14 cellular contexts compared by ENCODE assay signal in genomic region chr5:95102080-95102479, GRCh38.
DNase-seq lines count a peak whose midpoint lies in the region; ATAC-seq and TF ChIP-seq lines count a peak whose summit lies in the region.
"Had no signal": no experiment of that assay in that cellular context is flagged by ENCODE, and none has a peak within 500 bp of the region (broad histone marks: within the 10 kb centered on the region; RNA-seq: fewer than 3 reads in every experiment).

No MANE protein-coding gene starts in this region.

- no peaks in the 10 kb centered on the region for H3K9me3 ChIP-seq in WERI-Rb-1 (ENCODE audit: severe bottlenecking)

- H3K4me3 Mint-ChIP-seq in mesothelial cell of epicardium: no peak overlapping the region

- peaks cover 4% of the 10 kb centered on the region for H3K9me3 Mint-ChIP-seq in mesothelial cell of epicardium

- no peaks in the 10 kb centered on the region for H3K27me3 ChIP-seq in WERI-Rb-1 (ENCODE audit: insufficient read depth, low read depth, severe bottlenecking)

- no peaks in the 10 kb centered on the region for H3K36me3 Mint-ChIP-seq in mesothelial cell of epicardium

- TF ChIP-seq CTCF in WERI-Rb-1 (IDR thresholded peaks at IDR 0.05; ENCODE audit: low read depth, low read length): no peak
- TF ChIP-seq CTCF in mesothelial cell of epicardium (IDR thresholded peaks at IDR 0.05; ENCODE audit: unreplicated experiment): no peak

- ATAC-seq in GM21381 (IDR thresholded peaks at IDR 0.05; ENCODE audit: unreplicated experiment) (peak; percentile 23), HG03342 (IDR thresholded peaks at IDR 0.05; ENCODE audit: unreplicated experiment) (peak; percentile 22)
- ATAC-seq: HCT116, left lobe of liver had no signal

- peak; percentile 46 for DNase-seq in G401 (ENCODE audit: low spot score)
- DNase-seq in WERI-Rb-1: peak; percentile 20
- DNase-seq in mesothelial cell of epicardium (ENCODE audit: low spot score in 2 of 2, unreplicated experiment in 2 of 2): no peak
- DNase-seq in NCI-H748 (lab: John Stamatoyannopoulos, UW; ENCODE audit: unreplicated experiment): no peak
- no peak for DNase-seq in activated CD4-positive, CD25-positive, alpha-beta regulatory T cell (lab: John Stamatoyannopoulos, UW)
- no peak for DNase-seq in stimulated activated CD4-positive, alpha-beta T cell treated with anti-CD3 and anti-CD28 coated beads, Interleukin-4, amount 100 ng/mL, for 1 hour
- DNase-seq: activated gamma-delta T cell; DMS79 treated with DMSO at 0.1 percent for 48 hours; NCI-H1105; stimulated activated CD4-positive, alpha-beta T cell treated with anti-CD3 and anti-CD28 coated beads, Interleukin-15, amount 100 ng/mL, for 24 hours had no signal

- no peak overlapping the region for H3K27ac Mint-ChIP-seq in mesothelial cell of epicardium

- in situ Hi-C loops in G401 (cut with HindIII; ENCODE audit: low sequenced_read_pairs): no loop called here

- H3K36me3 ChIP-seq in WERI-Rb-1: no peaks in the 10 kb centered on the region

- no peaks in the 10 kb centered on the region for H3K4me1 Mint-ChIP-seq in mesothelial cell of epicardium

- no peak overlapping the region for H3K27ac ChIP-seq in WERI-Rb-1

- no peak overlapping the region for H3K4me3 ChIP-seq in WERI-Rb-1 (ENCODE audit: low read depth, low read length)

- no peaks in the 10 kb centered on the region for H3K27me3 Mint-ChIP-seq in mesothelial cell of epicardium (ENCODE audit: low read depth)

Comparison
In these comparisons a context has a peak if more than half of its experiments do, and no peak if none do; other contexts are left out.
1. DNase-seq: peak in G401 (single experiment) and WERI-Rb-1 (single experiment); none in mesothelial cell of epicardium (0 of 2), NCI-H748 (single experiment), activated CD4-positive, CD25-positive, alpha-beta regulatory T cell (0 of 4) and stimulated activated CD4-positive, alpha-beta T cell treated with anti-CD3 and anti-CD28 coated beads, Interleukin-4, amount 100 ng/mL, for 1 hour (single experiment).